ENCODE assay signal across 1 cellular context in genomic region chr10:114917459-114917858, GRCh38.
TF ChIP-seq lines count a peak whose summit lies in the region.

No MANE protein-coding gene starts in this region.

TF ChIP-seq in WTC11, 78 proteins besides CTCF, POLR2A, EP300 and RAD21 (continued from another document):
- TF ChIP-seq ZBTB43 (CRISPR knock-in tag; IDR thresholded peaks at IDR 0.05) (no peak), CBFB (CRISPR knock-in tag; IDR thresholded peaks at IDR 0.05; ENCODE audit: low read depth) (no peak), ZNF416 (CRISPR knock-in tag; IDR thresholded peaks at IDR 0.05) (no peak), ZNF121 (CRISPR knock-in tag; IDR thresholded peaks at IDR 0.05) (no peak), FOXP1 (CRISPR knock-in tag; IDR thresholded peaks at IDR 0.05; ENCODE audit: borderline replicate concordance) (no peak), USF2 (CRISPR knock-in tag; IDR thresholded peaks at IDR 0.05) (no peak), RORB (CRISPR knock-in tag; IDR thresholded peaks at IDR 0.05) (no peak), ELF4 (CRISPR knock-in tag; IDR thresholded peaks at IDR 0.05; ENCODE audit: low read depth) (no peak), JAZF1 (CRISPR knock-in tag; IDR thresholded peaks at IDR 0.05) (no peak), TCF7 (CRISPR knock-in tag; IDR thresholded peaks at IDR 0.05; ENCODE audit: low read depth) (no peak), GTF2I (CRISPR knock-in tag; conservative IDR thresholded peaks at IDR 0.05) (no peak), ZSCAN18 (CRISPR knock-in tag; IDR thresholded peaks at IDR 0.05) (no peak), MXD4 (CRISPR knock-in tag; IDR thresholded peaks at IDR 0.05; ENCODE audit: borderline replicate concordance) (no peak), KAT7 (CRISPR knock-in tag; IDR thresholded peaks at IDR 0.05; ENCODE audit: borderline replicate concordance) (no peak)
